22 cellular contexts compared by ENCODE assay signal in genomic region chr3:146899171-146899570, GRCh38.
"Had no signal": no experiment of that assay in that cellular context is flagged by ENCODE, and none has a peak within 500 bp of the region (broad histone marks: within the 10 kb centered on the region; RNA-seq: fewer than 3 reads in every experiment).

No MANE protein-coding gene starts in this region.

- H3K4me3 ChIP-seq: colonic mucosa, heart right ventricle, mucosa of descending colon, ovary, stomach, thoracic aorta, transverse colon had no signal

- H3K4me3 Mint-ChIP-seq: endodermal cell, natural killer cell, neural crest cell had no signal

- H3K27ac ChIP-seq: colonic mucosa, heart right ventricle, ovary, stomach, thoracic aorta, transverse colon had no signal

- ATAC-seq: esophagus mucosa, heart right ventricle, left lobe of liver, mucosa of descending colon, natural killer cell, right cardiac atrium had no signal

- H3K9me3 Mint-ChIP-seq: endodermal cell, neural crest cell had no signal

- H3K4me1 Mint-ChIP-seq: endodermal cell, natural killer cell, neural crest cell had no signal

- H3K27ac Mint-ChIP-seq: endodermal cell, natural killer cell had no signal

- H3K9me3 ChIP-seq: colonic mucosa, mucosa of descending colon, ovary, stomach, thoracic aorta, transverse colon had no signal

- DNase-seq: colonic mucosa; effector CD4-positive, alpha-beta T cell; endodermal cell; heart right ventricle; hypothalamus; islet precursor cell; mammary epithelial cell; mucosa of descending colon; natural killer cell; nucleus accumbens; ovary; right cardiac atrium; small intestine; stimulated activated CD4-positive, alpha-beta T cell treated with anti-CD3 and anti-CD28 coated beads, Interleukin-12 subunit alpha, Interleukin-12 subunit beta, amount 100 ng/mL, for 4 hours; stimulated activated naive CD4-positive, alpha-beta T cell; stomach; substantia nigra; transverse colon had no signal

- H3K4me1 ChIP-seq: colonic mucosa, stomach had no signal

- H3K36me3 Mint-ChIP-seq: natural killer cell had no signal

- H3K36me3 ChIP-seq: colonic mucosa, heart right ventricle, ovary, stomach, thoracic aorta, transverse colon had no signal

- H3K27me3 ChIP-seq: colonic mucosa, heart right ventricle, ovary, stomach, transverse colon had no signal
